ENCODE assay signal across 23 cellular contexts in the genomic region with DNA sequence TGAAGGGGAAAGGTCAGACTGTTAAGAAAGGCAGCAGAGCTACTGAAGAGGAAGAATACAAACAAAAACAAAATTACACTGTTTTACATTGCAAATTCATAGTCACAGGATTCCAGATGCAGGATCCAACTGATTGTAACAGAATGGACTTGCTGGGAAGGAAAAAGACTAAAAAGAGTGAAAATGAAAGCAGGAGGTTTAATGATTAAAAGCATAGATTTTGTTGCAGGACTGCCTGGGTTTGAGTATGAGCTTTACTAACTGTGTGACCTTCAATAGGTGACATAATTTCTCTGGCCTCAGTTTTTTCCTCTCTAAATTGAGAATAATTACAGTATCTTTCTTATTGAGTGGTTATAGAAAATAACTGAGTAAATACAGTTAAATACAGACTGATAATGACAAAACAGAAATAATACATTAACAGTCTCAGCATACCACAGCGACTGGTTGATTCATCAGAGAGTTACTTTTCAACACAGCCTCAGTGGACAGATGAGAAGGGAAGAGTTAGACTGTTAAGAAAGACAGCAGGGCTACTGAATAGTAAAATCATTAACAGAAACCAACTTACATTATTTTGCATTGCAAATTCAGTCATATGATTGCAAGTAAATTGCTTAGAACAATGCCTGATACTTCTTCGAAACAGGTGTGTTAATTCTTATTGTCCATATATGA.
DNase-seq lines count a peak whose midpoint lies in the region; ATAC-seq and FAIRE-seq lines count a peak whose summit lies in the region.
"Had no signal": no experiment of that assay in that cellular context is flagged by ENCODE, and none has a peak within 500 bp of the region (broad histone marks: within the 10 kb centered on the region; RNA-seq: fewer than 3 reads in every experiment).

No MANE protein-coding gene starts in this region.

- FAIRE-seq in endometrium (lab: Jason Lieb, UNC) = peak; percentile 43
- FAIRE-seq: GM12892, H54, islet of Langerhans had no signal

- DNase-seq in renal cortical epithelial cell (ENCODE audit: low read depth) (peak; percentile 83), dermis blood vessel endothelial cell (no peak)
- DNase-seq: activated CD8-positive, alpha-beta memory T cell treated with anti-CD3 and anti-CD28 coated beads, Interleukin-2, amount 50 U/mL, for 48 hours; activated CD8-positive, alpha-beta T cell treated with anti-CD3 and anti-CD28 coated beads for 36 hours; activated naive CD4-positive, alpha-beta T cell treated with Interleukin-2 at 50 U/mL for 16 hours; IMR-90; MV-4-11; NCI-H146; NCI-H2107; stimulated activated CD4-positive, alpha-beta T cell treated with anti-CD3 and anti-CD28 coated beads, Interleukin-4, amount 100 ng/mL, for 24 hours; T-helper 2 cell; transverse colon had no signal

- peak; percentile 52 for ATAC-seq in GM19324 (IDR thresholded peaks at IDR 0.05; ENCODE audit: low FRiP score, unreplicated experiment)
- peak; percentile 49 for ATAC-seq in HG03342 (IDR thresholded peaks at IDR 0.05; ENCODE audit: unreplicated experiment)
- no peak for ATAC-seq in GM19455 (IDR thresholded peaks at IDR 0.05; ENCODE audit: unreplicated experiment)
- ATAC-seq in HG03025 (IDR thresholded peaks at IDR 0.05; ENCODE audit: low FRiP score, unreplicated experiment) = no peak
- ATAC-seq: activated CD4-positive, CD25-positive, alpha-beta regulatory T cell treated with anti-CD3 and anti-CD28 coated beads, Interleukin-2, amount 50 U/mL, for 24 hours; activated CD8-positive, alpha-beta T cell treated with anti-CD3 and anti-CD28 coated beads for 36 hours; esophagus mucosa; sciatic nerve had no signal

Comparison
In these comparisons a context has a peak if more than half of its experiments do, and no peak if none do; other contexts are left out.
1. ATAC-seq: peak in GM19324 (single experiment) and HG03342 (single experiment); none in GM19455 (single experiment) and HG03025 (single experiment).